In the genomic region with DNA sequence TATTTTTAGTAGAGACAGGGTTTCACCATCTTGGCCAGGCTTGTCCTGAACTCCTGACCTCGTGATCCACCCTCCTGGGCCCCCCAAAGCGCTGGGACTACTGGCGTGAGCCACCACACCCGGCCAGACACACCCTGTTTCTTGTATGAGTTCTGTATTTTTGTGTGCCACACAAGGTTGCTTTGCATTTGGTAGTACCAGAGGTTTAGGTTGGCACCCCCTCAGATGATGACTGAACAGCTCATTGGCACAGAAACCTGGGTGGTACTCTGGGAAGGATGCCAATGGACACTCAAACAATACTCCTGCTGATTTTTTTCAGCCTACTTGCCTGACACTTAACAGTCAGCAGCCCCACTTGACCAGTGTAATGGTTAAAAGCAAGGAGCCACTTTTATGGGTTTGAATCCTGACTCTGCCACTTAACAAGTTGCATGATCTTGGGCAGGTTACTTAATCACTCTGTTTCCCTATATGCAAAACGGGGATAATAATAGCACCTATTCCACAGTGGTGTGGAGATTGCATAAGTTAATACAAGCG, we compare ENCODE assay signal across 12 cellular contexts. TPM values are rescaled to one million over a fixed set of nuclear protein-coding genes. Genes with fewer than 3 reads are reported as not detected.
DNase-seq lines count a peak whose midpoint lies in the region; ATAC-seq and TF ChIP-seq lines count a peak whose summit lies in the region.
"Had no signal": no experiment of that assay in that cellular context is flagged by ENCODE, and none has a peak within 500 bp of the region (broad histone marks: within the 10 kb centered on the region; RNA-seq: fewer than 3 reads in every experiment).

No MANE protein-coding gene starts in this region.

- no peaks in the 10 kb centered on the region for H4K20me1 ChIP-seq in PC-3 (ENCODE audit: low read length)

- H3K27ac ChIP-seq in PC-3 (ENCODE audit: low read length) (peak overlapping the region; percentile 63), aorta (ENCODE audit: low read depth in 1 of 2, low read length in 2 of 2) (no peak overlapping the region)
- H3K27ac ChIP-seq: HL-60, thoracic aorta had no signal

- CTCF ChIA-PET in PC-3 (lab: Charles Lee) (no interaction called here), GM10248 (lab: Yijun Ruan, JAX) (interaction anchor here (4.4 kb wide), 1 partner anchor 17 kb away, joined by 32 read pairs; no protein-coding TSS in a partner anchor)

- DNase-seq in GM06990 (ENCODE audit: extremely low read depth, insufficient read length) (peak; percentile 68), PC-3 (peak; percentile 76), kidney tubule cell (ENCODE audit: low spot score) (peak; percentile 25), aorta (no peak), GM10248 (ENCODE audit: extremely low spot score) (no peak), middle frontal gyrus (ENCODE audit: extremely low spot score, low spot score) (no peak)
- no peak for DNase-seq in effector CD8-positive, alpha-beta T cell (lab: John Stamatoyannopoulos, UW)
- DNase-seq: amygdala, GF-D8 had no signal

- no peaks in the 10 kb centered on the region for H3F3A ChIP-seq in PC-3 (ENCODE audit: low read length, unreplicated experiment)

- no peak overlapping the region for H3K4me3 ChIP-seq in GM06990 (replicated peaks; ENCODE audit: low read depth, low read length)
- no peak overlapping the region for H3K4me3 ChIP-seq in PC-3 (ENCODE audit: low read length)
- H3K4me3 ChIP-seq in aorta (ENCODE audit: low read length in 2 of 2), result no peak overlapping the region
- H3K4me3 ChIP-seq: thoracic aorta had no signal

- no peak overlapping the region for H2AFZ ChIP-seq in PC-3 (ENCODE audit: low read length)

- POLR2A ChIA-PET in PC-3 (lab: Charles Lee; ENCODE audit: unreplicated experiment) (interaction anchor here (0.7 kb wide), 1 partner anchor 89 kb away, joined by 4 read pairs; no protein-coding TSS in a partner anchor), GM10248 (lab: Yijun Ruan, JAX) (interaction anchor here (0.6 kb wide), 1 partner anchor 115 kb away, joined by 3 read pairs; no protein-coding TSS in a partner anchor)

- WGBS in aorta, 2 donors, result 68% methylated on average over 6 of the region's 6 CpGs

- 0 out of 2 replicates have a peak overlapping the region, but pooled peaks have one; percentile 39 for H3K4me2 ChIP-seq in PC-3 (ENCODE audit: low read length)

- no peaks in the 10 kb centered on the region for H3K27me3 ChIP-seq in GM06990 (replicated peaks; ENCODE audit: control insufficient read depth, insufficient read depth, low read length)
- no peaks in the 10 kb centered on the region for H3K27me3 ChIP-seq in PC-3 (ENCODE audit: low read length)
- no peaks in the 10 kb centered on the region for H3K27me3 ChIP-seq in aorta (ENCODE audit: control insufficient read depth in 1 of 2, insufficient read depth in 2 of 2, low read length in 1 of 2)

- no peaks in the 10 kb centered on the region for H3K79me2 ChIP-seq in PC-3 (ENCODE audit: low read length)

- H3K4me1 ChIP-seq in PC-3 (ENCODE audit: insufficient read depth, low read length) (peaks cover 18% of the 10 kb centered on the region), aorta (ENCODE audit: control insufficient read depth in 1 of 2, insufficient read depth in 2 of 2, low read length in 2 of 2) (no peaks in the 10 kb centered on the region)

- TF ChIP-seq CTCF in GM06990 (IDR thresholded peaks at IDR 0.05; ENCODE audit: insufficient read depth, low read length, poor library complexity, severe bottlenecking), result no peak
- TF ChIP-seq CTCF in PC-3 (conservative IDR thresholded peaks at IDR 0.05; ENCODE audit: low read depth, low read length), result no peak
- no peak for TF ChIP-seq CTCF in GM10248 (IDR thresholded peaks at IDR 0.05; ENCODE audit: control extremely low read depth, extremely low read depth, low read depth, missing control alignments)

- intact Hi-C loops in PC-3 (cut with micrococcal nuclease) (no loop called here), aorta (cut with DNase I) (no loop called here)

- H3K9ac ChIP-seq in PC-3 (ENCODE audit: low read length), result peak overlapping the region; percentile 29; the same call in 1 of the 2 replicates

- BruUV-seq in PC-3 (replicated peaks; lab: Mats Ljungman, UMichigan), result no TSS peak

- H3K9me3 ChIP-seq in PC-3 (ENCODE audit: low read length), result no peaks in the 10 kb centered on the region
- no peaks in the 10 kb centered on the region for H3K9me3 ChIP-seq in aorta (ENCODE audit: control insufficient read depth, low read length)
- H3K9me3 ChIP-seq: thoracic aorta had no signal

- H3K36me3 ChIP-seq in GM06990 (ENCODE audit: control insufficient read depth, insufficient read depth, low read length) (no peaks in the 10 kb centered on the region), PC-3 (ENCODE audit: low read depth, low read length) (no peaks in the 10 kb centered on the region), aorta (ENCODE audit: control insufficient read depth in 1 of 2, insufficient read depth in 2 of 2, low read length in 1 of 2) (no peaks in the 10 kb centered on the region)
- H3K36me3 ChIP-seq: thoracic aorta had no signal

- ATAC-seq in HG02610 (IDR thresholded peaks at IDR 0.05; ENCODE audit: unreplicated experiment) (peak; percentile 15), PC-3 (peak; percentile 56), aorta (ENCODE audit: low FRiP score) (no peak)

- no peaks in the 10 kb centered on the region for H3K9me2 ChIP-seq in PC-3 (replicated peaks; ENCODE audit: low read length)

RNA-seq across cellular contexts. Expression of a gene that starts 39.2 kb away (rescaled TPM):
- total RNA-seq in PC-3 (2014; rRNA removed), result 16.9 and 21.1 TPM in 2 replicates
- total RNA-seq in aorta, result 1 to 10 TPM; 5.1 to 7.8 TPM
- polyA plus RNA-seq in aorta, result 1 to 10 TPM in 1 of 2 donors, under 1 TPM in 1; 0.18 to 8.3 TPM

RNA-seq across cellular contexts. Expression of a gene that starts 49.3 kb away (rescaled TPM):
- total RNA-seq in PC-3 (2014; rRNA removed), result 50.2 and 96.6 TPM in 2 replicates
- 10 to 100 TPM; 61.2 to 73.7 TPM for total RNA-seq in aorta
- polyA plus RNA-seq in aorta, result 10 to 100 TPM; 77.3 to 94.0 TPM

Comparison
In these comparisons a context has a peak if more than half of its experiments do, and no peak if none do; other contexts are left out.
1. DNase-seq: peak in GM06990 (single experiment), PC-3 (single experiment) and kidney tubule cell (single experiment); none in effector CD8-positive, alpha-beta T cell (single experiment), aorta (0 of 2), GM10248 (single experiment) and middle frontal gyrus (single experiment).